11 cellular contexts compared by ENCODE assay signal in the genomic region with DNA sequence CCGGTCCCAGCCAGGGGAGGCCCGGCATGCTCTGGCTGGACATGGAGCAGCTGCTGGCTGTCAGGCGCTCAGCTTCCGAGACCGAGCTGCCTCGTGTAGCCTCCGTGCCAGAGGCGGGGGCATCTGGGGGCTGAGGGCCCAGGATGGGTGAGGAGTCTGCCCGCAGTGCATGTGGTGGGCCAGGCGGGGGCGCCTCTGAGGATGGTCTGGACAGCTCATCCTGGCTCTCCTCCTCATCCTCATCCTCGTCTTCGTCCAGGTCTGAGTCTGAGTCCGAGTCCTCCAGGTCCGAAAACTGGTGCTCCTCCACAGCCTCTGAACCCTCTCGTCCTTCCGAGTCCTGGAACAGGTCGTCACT. TPM values are rescaled to one million over a fixed set of nuclear protein-coding genes. Genes with fewer than 3 reads are reported as not detected.
DNase-seq lines count a peak whose midpoint lies in the region; ATAC-seq and TF ChIP-seq lines count a peak whose summit lies in the region.
"Had no signal": no experiment of that assay in that cellular context is flagged by ENCODE, and none has a peak within 500 bp of the region (broad histone marks: within the 10 kb centered on the region; RNA-seq: fewer than 3 reads in every experiment).

No MANE protein-coding gene starts in this region.

- peak overlapping the region; percentile 78 for H2AK5ac ChIP-seq in neuronal stem cell (ENCODE audit: low read depth, low read length)

- H3K9me3 Mint-ChIP-seq in activated T-cell treated with anti-CD3 and anti-CD28 coated beads, Interleukin-2, amount 50 U/mL, for 4 hours = no peaks in the 10 kb centered on the region
- H3K9me3 Mint-ChIP-seq: CD4-positive, alpha-beta T cell; dendritic cell treated with granulocyte-macrophage colony-stimulating factor and Interleukin-4, amounts not matched to agents 40 ng/mL and 50 ng/mL, for 4 days had no signal

- peaks cover 31% of the 10 kb centered on the region for H3K36me3 Mint-ChIP-seq in activated T-cell treated with anti-CD3 and anti-CD28 coated beads, Interleukin-2, amount 50 U/mL, for 4 hours (ENCODE audit: insufficient read depth)

- H2BK120ac ChIP-seq in neuronal stem cell (ENCODE audit: low read depth, low read length) = no peak overlapping the region

- H4K8ac ChIP-seq in neuronal stem cell (ENCODE audit: low read depth, low read length) = no peak overlapping the region

- H3K4me3 ChIP-seq in HEK293 (ENCODE audit: low read depth, low read length) (no peak overlapping the region), mammary epithelial cell (replicated peaks in 1 of 3; ENCODE audit: insufficient read depth in 1 of 3, low read depth in 2 of 3, low read length in 3 of 3) (no peak overlapping the region), neuronal stem cell (ENCODE audit: low read length in 2 of 2) (no peak overlapping the region)

- no peaks in the 10 kb centered on the region for H3K79me1 ChIP-seq in neuronal stem cell (ENCODE audit: low read depth, low read length)

- H3K36me3 ChIP-seq in HEK293 (ENCODE audit: control insufficient read depth in 2 of 2, insufficient read depth in 1 of 2, low read length in 2 of 2) = no peaks in the 10 kb centered on the region
- no peaks in the 10 kb centered on the region for H3K36me3 ChIP-seq in mammary epithelial cell (ENCODE audit: insufficient read depth, low read length)
- no peaks in the 10 kb centered on the region for H3K36me3 ChIP-seq in neuronal stem cell (replicated peaks in 1 of 2; ENCODE audit: control insufficient read depth in 2 of 2, insufficient read depth in 2 of 2, low read length in 2 of 2)

- peaks cover 5% of the 10 kb centered on the region for H3K4me1 Mint-ChIP-seq in activated T-cell treated with anti-CD3 and anti-CD28 coated beads, Interleukin-2, amount 50 U/mL, for 4 hours (ENCODE audit: low read depth)

- no peak overlapping the region for H3K9ac ChIP-seq in mammary epithelial cell (ENCODE audit: insufficient read depth, low read length)
- peak overlapping the region; percentile 24 for H3K9ac ChIP-seq in neuronal stem cell (ENCODE audit: low read depth, low read length, poor library complexity)

- WGBS in mammary epithelial cell (ENCODE audit: low coverage, missing lambda C conversion rate) = 91% methylated on average over 9 of the region's 18 CpGs
- no CpG with 5 or more reads among the region's 18 CpGs for WGBS in neuronal stem cell (ENCODE audit: extremely low coverage in 2 of 2, insufficient read length in 2 of 2, insufficient replicate concordance in 1 of 2), 2 donors

- no peaks in the 10 kb centered on the region for H3K27me3 ChIP-seq in mammary epithelial cell (ENCODE audit: insufficient read depth, low read length)
- H3K27me3 ChIP-seq in neuronal stem cell (ENCODE audit: control insufficient read depth in 3 of 3, insufficient read depth in 3 of 3, low read depth in 1 of 3, low read length in 3 of 3) = no peaks in the 10 kb centered on the region

- in situ Hi-C loops in mammary epithelial cell (cut with MboI; ENCODE audit: low sequenced_read_pairs in 2 of 2) = no loop called here

- intact Hi-C loops in mammary epithelial cell (cut with micrococcal nuclease) = no loop called here

- H4K20me1 ChIP-seq in mammary epithelial cell (ENCODE audit: insufficient read depth, low read length) = no peaks in the 10 kb centered on the region

- H2BK5ac ChIP-seq in neuronal stem cell (ENCODE audit: low read length) = no peak overlapping the region

- no peak overlapping the region for H2BK15ac ChIP-seq in neuronal stem cell (ENCODE audit: low read length)

- no peak for ATAC-seq in activated T-cell treated with anti-CD3 and anti-CD28 coated beads, Interleukin-2, amount 50 U/mL, for 4 hours
- ATAC-seq in HG03097 (IDR thresholded peaks at IDR 0.05; ENCODE audit: low FRiP score, unreplicated experiment) = no peak
- no peak for ATAC-seq in GM21723 (IDR thresholded peaks at IDR 0.05; ENCODE audit: unreplicated experiment)
- no peak for ATAC-seq in GM18907 (IDR thresholded peaks at IDR 0.05; ENCODE audit: unreplicated experiment)

- H3K23ac ChIP-seq in neuronal stem cell (ENCODE audit: low read depth, low read length, poor library complexity) = peak overlapping the region; percentile 62

- no peaks in the 10 kb centered on the region for H3K4me1 ChIP-seq in HEK293 (ENCODE audit: control insufficient read depth, insufficient read depth, low read length)
- H3K4me1 ChIP-seq in mammary epithelial cell (ENCODE audit: insufficient read depth, low read length) = peaks cover 23% of the 10 kb centered on the region
- H3K4me1 ChIP-seq in neuronal stem cell (ENCODE audit: control insufficient read depth in 2 of 2, insufficient read depth in 1 of 2, low read depth in 1 of 2, low read length in 2 of 2) = peaks cover 9 to 11% of the 10 kb centered on the region in 2 donors

- H2BK12ac ChIP-seq in neuronal stem cell (ENCODE audit: low read length) = peak overlapping the region; percentile 36

- POLR2A ChIA-PET in HEK293 (lab: Yijun Ruan, JAX) = no interaction called here

- H3K14ac ChIP-seq in neuronal stem cell (ENCODE audit: low read length) = no peak overlapping the region

- no peak overlapping the region for H4K91ac ChIP-seq in neuronal stem cell (ENCODE audit: low read depth, low read length, poor library complexity)

- no peak for TF ChIP-seq CTCF in HEK293 (tag by site-specific recombination; IDR thresholded peaks at IDR 0.05)
- TF ChIP-seq CTCF in mammary epithelial cell (conservative IDR thresholded peaks at IDR 0.05 in 1 of 2, IDR thresholded peaks at IDR 0.05 in 1 of 2; ENCODE audit: extremely low read depth in 1 of 2, insufficient read depth in 1 of 2, low read depth in 1 of 2, low read length in 2 of 2) = peak; percentile 13 to 41

- H3K18ac ChIP-seq in neuronal stem cell (ENCODE audit: low read length) = peak overlapping the region; percentile 41

- H3K79me2 ChIP-seq in mammary epithelial cell (ENCODE audit: insufficient read depth, low read length) = no peaks in the 10 kb centered on the region

- H3K27ac ChIP-seq in HEK293 (ENCODE audit: extremely low read depth, low read depth, low read length) (no peak overlapping the region), mammary epithelial cell (ENCODE audit: insufficient read depth, low read depth, low read length) (no peak overlapping the region), neuronal stem cell (replicated peaks; ENCODE audit: low read length) (no peak overlapping the region)

- H3K4ac ChIP-seq in neuronal stem cell (ENCODE audit: low read length) = no peak overlapping the region

- DNase-seq in activated T-cell treated with anti-CD3 and anti-CD28 coated beads for 4 hours (peak; percentile 33), mammary epithelial cell (no peak), neuronal stem cell (ENCODE audit: low spot score) (no peak)
- no peak for DNase-seq in activated T-cell treated with anti-CD3 and anti-CD28 coated beads, Interleukin-2, amount 50 U/mL, for 4 hours
- DNase-seq: Karpas-422 had no signal

- dilution Hi-C loops in mammary epithelial cell (cut with HindIII; ENCODE audit: low sequenced_read_pairs) = no loop called here

- BruUV-seq in mammary epithelial cell (replicated peaks; lab: Mats Ljungman, UMichigan) = no TSS peak

- H2AFZ ChIP-seq in mammary epithelial cell (ENCODE audit: low read depth, low read length) (no peak overlapping the region), neuronal stem cell (ENCODE audit: low read length) (no peak overlapping the region)

- no peak overlapping the region for H3K4me3 Mint-ChIP-seq in activated T-cell treated with anti-CD3 and anti-CD28 coated beads, Interleukin-2, amount 50 U/mL, for 4 hours
- H3K4me3 Mint-ChIP-seq: CD4-positive, alpha-beta T cell; dendritic cell treated with granulocyte-macrophage colony-stimulating factor and Interleukin-4, amounts not matched to agents 40 ng/mL and 50 ng/mL, for 4 days had no signal

- CTCF ChIA-PET in HEK293 (lab: Yijun Ruan, JAX) (interaction anchor here (0.7 to 2.1 kb wide), 14 partner anchors 9 to 522 kb away, joined by 3 to 10 read pairs (median 3); no protein-coding TSS in a partner anchor), mammary epithelial cell (lab: Charles Lee; ENCODE audit: low non-redundant PET) (no interaction called here)

- H3K4me2 ChIP-seq in mammary epithelial cell (ENCODE audit: insufficient read depth, low read depth, low read length) (no peak overlapping the region), neuronal stem cell (ENCODE audit: insufficient read depth, low read length, poor library complexity, severe bottlenecking) (no peak overlapping the region)

- no peaks in the 10 kb centered on the region for H3K9me3 ChIP-seq in HEK293 (ENCODE audit: control insufficient read depth, insufficient read depth, low read depth, low read length)
- H3K9me3 ChIP-seq in mammary epithelial cell (replicated peaks; ENCODE audit: insufficient read depth, low read length) = no peaks in the 10 kb centered on the region
- H3K9me3 ChIP-seq in neuronal stem cell (replicated peaks in 1 of 2; ENCODE audit: control insufficient read depth in 2 of 2, insufficient read depth in 1 of 2, low read depth in 1 of 2, low read length in 2 of 2) = no peaks in the 10 kb centered on the region

- H3K27me3 Mint-ChIP-seq in activated T-cell treated with anti-CD3 and anti-CD28 coated beads, Interleukin-2, amount 50 U/mL, for 4 hours (ENCODE audit: low read depth) = no peaks in the 10 kb centered on the region
- H3K27me3 Mint-ChIP-seq: CD4-positive, alpha-beta T cell had no signal

TF ChIP-seq in HEK293, 187 proteins besides CTCF, POLR2A, EP300 and RAD21:
- no peak for TF ChIP-seq YY2 (tag by site-specific recombination; IDR thresholded peaks at IDR 0.05)
- TF ChIP-seq, protein P1, sequence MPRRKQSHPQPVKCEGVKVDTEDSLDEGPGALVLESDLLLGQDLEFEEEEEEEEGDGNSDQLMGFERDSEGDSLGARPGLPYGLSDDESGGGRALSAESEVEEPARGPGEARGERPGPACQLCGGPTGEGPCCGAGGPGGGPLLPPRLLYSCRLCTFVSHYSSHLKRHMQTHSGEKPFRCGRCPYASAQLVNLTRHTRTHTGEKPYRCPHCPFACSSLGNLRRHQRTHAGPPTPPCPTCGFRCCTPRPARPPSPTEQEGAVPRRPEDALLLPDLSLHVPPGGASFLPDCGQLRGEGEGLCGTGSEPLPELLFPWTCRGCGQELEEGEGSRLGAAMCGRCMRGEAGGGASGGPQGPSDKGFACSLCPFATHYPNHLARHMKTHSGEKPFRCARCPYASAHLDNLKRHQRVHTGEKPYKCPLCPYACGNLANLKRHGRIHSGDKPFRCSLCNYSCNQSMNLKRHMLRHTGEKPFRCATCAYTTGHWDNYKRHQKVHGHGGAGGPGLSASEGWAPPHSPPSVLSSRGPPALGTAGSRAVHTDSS (tag by site-specific recombination; IDR thresholded peaks at IDR 0.05) = peak; percentile 79

RNA-seq across cellular contexts. Expression of gene EDN2, which starts 28.9 kb away (rescaled TPM):
- total RNA-seq in activated T-cell treated with anti-CD3 and anti-CD28 coated beads, Interleukin-2, amount 50 U/mL, for 4 hours = not detected
- total RNA-seq in mammary epithelial cell = 1 to 10 TPM in 1 of 2 donors, under 1 TPM in 1; 0.56 to 1.3 TPM
- 1.4 TPM for polyA plus RNA-seq in mammary epithelial cell
- not detected for polyA minus RNA-seq in mammary epithelial cell
- polyA plus RNA-seq in neuronal stem cell (2013, experiment 1 of 2) = 0.04 TPM
- not detected for polyA plus RNA-seq in neuronal stem cell (2013, experiment 2 of 2)
- total RNA-seq: CD4-positive, alpha-beta T cell had no signal
